Comparison of ENCODE assay signal across 2 cellular contexts in genomic region chr4:184868623-184869022, GRCh38.
A peak's percentile ranks its signal among the peaks of the same experiment; 100 is the strongest.
TF ChIP-seq lines count a peak whose summit lies in the region.

No MANE protein-coding gene starts in this region.

TF ChIP-seq in HepG2, 621 proteins besides CTCF, POLR2A, EP300 and RAD21:
- TF ChIP-seq HNF4A (CRISPR knock-in tag; IDR thresholded peaks at IDR 0.05) (peak; percentile 61), ZNF24 (IDR thresholded peaks at IDR 0.05) (peak; percentile 42; the same call in 1 of the 2 replicates), FOXJ3 (CRISPR knock-in tag; IDR thresholded peaks at IDR 0.05; ENCODE audit: borderline replicate concordance) (no peak), ZNF644 (CRISPR knock-in tag; IDR thresholded peaks at IDR 0.05; ENCODE audit: low read depth) (peak; percentile 66)

TF ChIP-seq in K562, 482 proteins besides CTCF, POLR2A, EP300 and RAD21:
- TF ChIP-seq PRDM10 (IDR thresholded peaks at IDR 0.05; ENCODE audit: partially characterized antibody) (peak; percentile 7), KHSRP (IDR thresholded peaks at IDR 0.05) (no peak)
